Comparison of ENCODE assay signal across 8 cellular contexts in genomic region chr11:116771935-116772334, GRCh38. TPM values are rescaled to one million over a fixed set of nuclear protein-coding genes. Genes with fewer than 3 reads are reported as not detected.
DNase-seq lines count a peak whose midpoint lies in the region; ATAC-seq and TF ChIP-seq lines count a peak whose summit lies in the region.

No MANE protein-coding gene starts in this region.

- intact Hi-C loops in tibial artery (cut with DNase I; ENCODE audit: low total_unique reads): no loop called here

- peaks cover 0 to 10% (median 4%) of the 10 kb centered on the region in 4 donors for H3K36me3 ChIP-seq in liver (ENCODE audit: control insufficient read depth in 4 of 4, insufficient read depth in 3 of 4, low read depth in 1 of 4, low read length in 3 of 4)
- H3K36me3 ChIP-seq in tibial artery: peaks cover 0 to 33% (median 10%) of the 10 kb centered on the region in 3 donors

- H3K4me1 ChIP-seq in liver (ENCODE audit: control insufficient read depth in 4 of 4, insufficient read depth in 4 of 4, low read length in 3 of 4): peaks cover 11 to 30% (median 22%) of the 10 kb centered on the region in 4 donors
- H3K4me1 ChIP-seq in tibial artery: peaks cover 0 to 28% (median 14%) of the 10 kb centered on the region in 4 donors

- no peak for TF ChIP-seq RAD21 in liver (IDR thresholded peaks at IDR 0.05)

- H3K9me3 ChIP-seq in liver (ENCODE audit: control insufficient read depth in 4 of 4, low read length in 3 of 4) (no peaks in the 10 kb centered on the region), tibial artery (no peaks in the 10 kb centered on the region)

- H3K36me3 Mint-ChIP-seq in activated CD8-positive, alpha-beta memory T cell treated with anti-CD3 and anti-CD28 coated beads, Interleukin-2, amount 10 ng/mL, durations not matched to agents 7 days and 5 days: peaks cover 31% of the 10 kb centered on the region
- peaks cover 9% of the 10 kb centered on the region for H3K36me3 Mint-ChIP-seq in activated naive CD8-positive, alpha-beta T cell

- no peak for DNase-seq in activated CD8-positive, alpha-beta memory T cell treated with anti-CD3 and anti-CD28 coated beads, Interleukin-2, amount 10 ng/mL, durations not matched to agents 7 days and 5 days
- no peak for DNase-seq in activated CD8-positive, alpha-beta memory T cell treated with anti-CD3 and anti-CD28 coated beads, Interleukin-2, amount 50 U/mL, for 4 hours
- no peak for DNase-seq in tibial artery
- DNase-seq in SW 1271 (lab: John Stamatoyannopoulos, UW): no peak
- DNase-seq in NCI-H2196 treated with DMSO at 0.1 percent for 48 hours (lab: John Stamatoyannopoulos, UW; ENCODE audit: unreplicated experiment): no peak
- DNase-seq in GM19240 (ENCODE audit: insufficient read length, low spot score): no peak

- H3K27ac ChIP-seq in liver (ENCODE audit: low read depth in 1 of 2, low read length in 2 of 2) (no peak overlapping the region), tibial artery (peak overlapping the region; percentile 92 to 93)

- H3K4me3 Mint-ChIP-seq in activated CD8-positive, alpha-beta memory T cell treated with anti-CD3 and anti-CD28 coated beads, Interleukin-2, amount 10 ng/mL, durations not matched to agents 7 days and 5 days: peak overlapping the region; percentile 90
- H3K4me3 Mint-ChIP-seq in activated naive CD8-positive, alpha-beta T cell: peak overlapping the region; percentile 100

- H3K4me1 Mint-ChIP-seq in activated CD8-positive, alpha-beta memory T cell treated with anti-CD3 and anti-CD28 coated beads, Interleukin-2, amount 10 ng/mL, durations not matched to agents 7 days and 5 days: peaks cover 53% of the 10 kb centered on the region
- H3K4me1 Mint-ChIP-seq in activated naive CD8-positive, alpha-beta T cell (ENCODE audit: low read depth): peaks cover 47% of the 10 kb centered on the region

- CTCF ChIA-PET in activated CD8-positive, alpha-beta memory T cell treated with anti-CD3 and anti-CD28 coated beads, Interleukin-2, amount 10 ng/mL, durations not matched to agents 7 days and 5 days (lab: Charles Lee): interaction anchor here (1.3 to 6.0 kb wide), 2 partner anchors 17 kb away, joined by 3 to 59 read pairs; partner anchors contain the start of genes APOA5 and ZPR1

- no peaks in the 10 kb centered on the region for H3K9me3 Mint-ChIP-seq in activated CD8-positive, alpha-beta memory T cell treated with anti-CD3 and anti-CD28 coated beads, Interleukin-2, amount 10 ng/mL, durations not matched to agents 7 days and 5 days (ENCODE audit: low read depth)
- H3K9me3 Mint-ChIP-seq in activated naive CD8-positive, alpha-beta T cell (ENCODE audit: low read depth): no peaks in the 10 kb centered on the region

- H3K27ac Mint-ChIP-seq in activated CD8-positive, alpha-beta memory T cell treated with anti-CD3 and anti-CD28 coated beads, Interleukin-2, amount 10 ng/mL, durations not matched to agents 7 days and 5 days: peak overlapping the region; percentile 93
- H3K27ac Mint-ChIP-seq in activated naive CD8-positive, alpha-beta T cell: peak overlapping the region; percentile 99

- H3K4me3 ChIP-seq in liver (ENCODE audit: low read depth in 1 of 3, low read length in 3 of 3): peak overlapping the region; percentile 76 to 99 (median 79)
- peak overlapping the region; percentile 82 to 87 for H3K4me3 ChIP-seq in tibial artery

- no peaks in the 10 kb centered on the region for H3K27me3 Mint-ChIP-seq in activated CD8-positive, alpha-beta memory T cell treated with anti-CD3 and anti-CD28 coated beads, Interleukin-2, amount 10 ng/mL, durations not matched to agents 7 days and 5 days
- no peaks in the 10 kb centered on the region for H3K27me3 Mint-ChIP-seq in activated naive CD8-positive, alpha-beta T cell

- TF ChIP-seq CTCF in liver (IDR thresholded peaks at IDR 0.05; ENCODE audit: low read depth, low read length, missing input control) (no peak), tibial artery (IDR thresholded peaks at IDR 0.05) (no peak)

- H3K27me3 ChIP-seq in liver (ENCODE audit: control insufficient read depth in 4 of 4, insufficient read depth in 4 of 4, low read length in 3 of 4) (no peaks in the 10 kb centered on the region), tibial artery (no peaks in the 10 kb centered on the region)

- 12% methylated on average over 2 of the region's 2 CpGs for whole genome bisulfite sequencing in liver

- no peak for ATAC-seq in activated CD8-positive, alpha-beta memory T cell treated with anti-CD3 and anti-CD28 coated beads, Interleukin-2, amount 10 ng/mL, durations not matched to agents 7 days and 5 days

- H3K9ac ChIP-seq in liver (ENCODE audit: low read depth in 1 of 2, low read length in 2 of 2): peak overlapping the region; percentile 83 to 90

TF ChIP-seq in liver, 16 proteins besides CTCF, POLR2A, EP300 and RAD21 (continues in another document):
- no peak for TF ChIP-seq YY1 (IDR thresholded peaks at IDR 0.05)
- no peak for TF ChIP-seq ZBTB33 (IDR thresholded peaks at IDR 0.05)
- no peak for TF ChIP-seq HNF4A (conservative IDR thresholded peaks at IDR 0.05)
- TF ChIP-seq REST (IDR thresholded peaks at IDR 0.05): no peak
- TF ChIP-seq JUND (IDR thresholded peaks at IDR 0.05): no peak
- TF ChIP-seq TAF1 (conservative IDR thresholded peaks at IDR 0.05): no peak
- no peak for TF ChIP-seq FOXA1 (IDR thresholded peaks at IDR 0.05)
- TF ChIP-seq MAX (IDR thresholded peaks at IDR 0.05): no peak
- no peak for TF ChIP-seq RXRA (IDR thresholded peaks at IDR 0.05)
- no peak for TF ChIP-seq EGR1 (IDR thresholded peaks at IDR 0.05; ENCODE audit: low read depth in 2 of 2)
- no peak for TF ChIP-seq ATF3 (IDR thresholded peaks at IDR 0.05)

RNA-seq across cellular contexts. Expression of gene BUD13, which starts 0.9 kb away (rescaled TPM):
- total RNA-seq in activated CD8-positive, alpha-beta memory T cell treated with anti-CD3 and anti-CD28 coated beads, Interleukin-2, amount 10 ng/mL, durations not matched to agents 7 days and 5 days: 10 to 100 TPM; 35.2 to 40.2 TPM
- 1 to 10 TPM; 5.9 to 7.4 TPM for total RNA-seq in liver
- 1 to 10 TPM; 3.9 to 4.4 TPM for polyA plus RNA-seq in liver

RNA-seq across cellular contexts. Expression of gene ZPR1, which starts 15.9 kb away (rescaled TPM):
- total RNA-seq in activated CD8-positive, alpha-beta memory T cell treated with anti-CD3 and anti-CD28 coated beads, Interleukin-2, amount 10 ng/mL, durations not matched to agents 7 days and 5 days: 10 to 100 TPM; 66.6 to 72.1 TPM
- 10 to 100 TPM in 1 of 2 donors, 1 to 10 TPM in 1; 9.4 to 56.1 TPM for total RNA-seq in liver
- 10 to 100 TPM; 17.9 to 18.8 TPM for polyA plus RNA-seq in liver

RNA-seq across cellular contexts. Expression of gene APOA5, which starts 19.7 kb away (rescaled TPM):
- not detected for total RNA-seq in activated CD8-positive, alpha-beta memory T cell treated with anti-CD3 and anti-CD28 coated beads, Interleukin-2, amount 10 ng/mL, durations not matched to agents 7 days and 5 days
- total RNA-seq in liver: 1,000 to 10,000 TPM in 1 of 2 donors, 1 to 10 TPM in 1; 7.3 to 1,045 TPM
- polyA plus RNA-seq in liver: 100 to 1,000 TPM; 481 to 996 TPM

RNA-seq across cellular contexts. Expression of gene APOA4, which starts 51.2 kb away (rescaled TPM):
- total RNA-seq in activated CD8-positive, alpha-beta memory T cell treated with anti-CD3 and anti-CD28 coated beads, Interleukin-2, amount 10 ng/mL, durations not matched to agents 7 days and 5 days: not detected
- 100 to 1,000 TPM in 1 of 2 donors, under 1 TPM in 1; 0.89 to 171 TPM for total RNA-seq in liver
- 100 to 1,000 TPM in 1 of 2 donors, 10 to 100 TPM in 1; 90.5 to 382 TPM for polyA plus RNA-seq in liver

RNA-seq across cellular contexts. Expression of gene APOC3, which starts 57.8 kb away (rescaled TPM):
- not detected for total RNA-seq in activated CD8-positive, alpha-beta memory T cell treated with anti-CD3 and anti-CD28 coated beads, Interleukin-2, amount 10 ng/mL, durations not matched to agents 7 days and 5 days
- 1,000 to 10,000 TPM in 1 of 2 donors, 100 to 1,000 TPM in 1; 608 to 5,828 TPM for total RNA-seq in liver
- over 10,000 TPM; 12,787 to 24,129 TPM for polyA plus RNA-seq in liver

Comparison
In these comparisons a context has a peak if more than half of its experiments do, and no peak if none do; other contexts are left out.
1. H3K27ac ChIP-seq: peak in tibial artery (2 of 2); none in liver (0 of 2).
2. RNA of gene BUD13, which starts 0.9 kb away (total RNA-seq): 35.2 to 40.2 TPM in activated CD8-positive, alpha-beta memory T cell treated with anti-CD3 and anti-CD28 coated beads, Interleukin-2, amount 10 ng/mL, durations not matched to agents 7 days and 5 days; 5.9 to 7.4 TPM in liver; every median in the first group is over 4 times any median in the second.
3. RNA of gene APOA5, which starts 19.7 kb away (total RNA-seq): 7.3 to 1,045 TPM in liver; not detected in activated CD8-positive, alpha-beta memory T cell treated with anti-CD3 and anti-CD28 coated beads, Interleukin-2, amount 10 ng/mL, durations not matched to agents 7 days and 5 days; every median in the first group is over 4 times any median in the second.